Comparison of ENCODE assay signal across 8 cellular contexts in the genomic region with DNA sequence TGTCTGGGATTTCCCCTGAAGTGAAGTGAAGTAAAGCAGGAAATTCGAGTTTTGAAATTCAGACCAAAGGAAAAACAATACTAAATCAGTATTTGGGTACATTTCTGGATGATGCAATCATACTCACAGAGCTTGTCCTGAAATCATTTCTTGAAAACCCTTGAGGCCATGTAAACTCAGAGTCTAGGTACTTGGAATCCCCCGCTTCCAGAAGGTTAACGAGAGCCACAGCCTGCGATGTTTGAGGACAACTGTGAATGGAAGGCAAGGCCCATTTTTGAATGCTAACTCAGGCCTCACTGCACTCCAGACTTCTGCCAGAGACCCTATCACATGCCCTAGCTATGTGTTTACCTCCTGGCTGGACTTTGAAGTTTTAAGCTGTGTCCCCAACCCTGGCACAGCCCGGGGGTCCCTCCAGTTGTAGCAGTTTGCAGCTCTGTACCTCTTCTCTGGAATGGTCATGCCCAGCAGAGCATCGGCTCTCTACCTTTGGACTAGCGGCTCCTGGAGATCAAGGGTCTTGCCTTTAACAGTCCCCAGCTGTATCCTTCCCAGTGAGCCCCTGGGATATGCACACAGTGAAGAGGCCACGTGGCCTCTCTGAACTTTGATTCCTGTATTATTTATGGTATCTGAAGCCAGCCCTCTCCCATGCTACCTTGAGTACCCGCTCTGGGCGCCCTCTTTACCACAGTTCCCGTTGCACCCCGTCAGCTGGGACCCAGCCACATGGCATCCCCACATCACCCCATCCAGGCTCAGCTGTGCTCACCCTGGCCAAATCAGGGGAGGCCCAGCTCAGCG. TPM values are rescaled to one million over a fixed set of nuclear protein-coding genes. Genes with fewer than 3 reads are reported as not detected.
A peak's percentile ranks its signal among the peaks of the same experiment; 100 is the strongest.
DNase-seq lines count a peak whose midpoint lies in the region; ATAC-seq and TF ChIP-seq lines count a peak whose summit lies in the region.

No MANE protein-coding gene starts in this region.

- H3K27me3 Mint-ChIP-seq in activated T-cell treated with anti-CD3 and anti-CD28 coated beads, Interleukin-2, amount 50 U/mL, for 24 hours, result no peaks in the 10 kb centered on the region

- TF ChIP-seq POLR2A in suprapubic skin (IDR thresholded peaks at IDR 0.05), result peak in 1 of 2 donors; percentile 16

- H3K36me3 ChIP-seq in adipocyte (ENCODE audit: control insufficient read depth, insufficient read depth, low read length, severe bottlenecking) (no peaks in the 10 kb centered on the region), suprapubic skin (no peaks in the 10 kb centered on the region)

- H3K4me3 Mint-ChIP-seq in activated T-cell treated with anti-CD3 and anti-CD28 coated beads, Interleukin-2, amount 50 U/mL, for 24 hours, result no peak overlapping the region

- TF ChIP-seq CTCF in suprapubic skin (IDR thresholded peaks at IDR 0.05), result no peak

- H3K9me3 ChIP-seq in adipocyte (ENCODE audit: control insufficient read depth, low read length) (no peaks in the 10 kb centered on the region), suprapubic skin (no peaks in the 10 kb centered on the region)

- peak overlapping the region; percentile 55 for H3K4me3 ChIP-seq in adipocyte (ENCODE audit: low read length)
- peak overlapping the region; percentile 37 for H3K4me3 ChIP-seq in suprapubic skin

- peak overlapping the region; percentile 83 for H3K27ac Mint-ChIP-seq in activated T-cell treated with anti-CD3 and anti-CD28 coated beads, Interleukin-2, amount 50 U/mL, for 24 hours

- no peaks in the 10 kb centered on the region for H3K27me3 ChIP-seq in adipocyte (replicated peaks; ENCODE audit: control insufficient read depth, insufficient read depth, low read length)
- no peaks in the 10 kb centered on the region for H3K27me3 ChIP-seq in suprapubic skin

- peak; percentile 30 for DNase-seq in activated T-cell treated with anti-CD3 and anti-CD28 coated beads, Interleukin-2, amount 50 U/mL, for 24 hours
- DNase-seq in activated T-cell treated with anti-CD3 and anti-CD28 coated beads for 4 hours (no peak), adipocyte (ENCODE audit: low read depth) (peak; percentile 96), kidney tubule cell (ENCODE audit: low spot score) (peak; percentile 94), suprapubic skin (ENCODE audit: low spot score in 2 of 2) (peak in 1 of 2 donors; percentile 77), SHP77 (lab: John Stamatoyannopoulos, UW) (no peak), NCI-H1694 treated with DMSO at 0.1 percent for 48 hours (lab: John Stamatoyannopoulos, UW) (no peak)

- peaks cover 61% of the 10 kb centered on the region for H3K4me1 ChIP-seq in adipocyte (ENCODE audit: control insufficient read depth, insufficient read depth, low read length)
- peaks cover 85% of the 10 kb centered on the region for H3K4me1 ChIP-seq in suprapubic skin

- 46% methylated on average over 13 of the region's 13 CpGs for WGBS in suprapubic skin

- H3K9ac ChIP-seq in adipocyte (ENCODE audit: low read length), result peak overlapping the region; percentile 88

- ATAC-seq in HG03432 (IDR thresholded peaks at IDR 0.05; ENCODE audit: unreplicated experiment), result no peak

- TF ChIP-seq EP300 in suprapubic skin (IDR thresholded peaks at IDR 0.05), result no peak

- H3K27ac ChIP-seq in suprapubic skin, result peak overlapping the region; percentile 99

- H3K4me1 Mint-ChIP-seq in activated T-cell treated with anti-CD3 and anti-CD28 coated beads, Interleukin-2, amount 50 U/mL, for 24 hours (ENCODE audit: low read depth), result peaks cover 51% of the 10 kb centered on the region

- peaks cover under 1% of the 10 kb centered on the region for H3K36me3 Mint-ChIP-seq in activated T-cell treated with anti-CD3 and anti-CD28 coated beads, Interleukin-2, amount 50 U/mL, for 24 hours (ENCODE audit: low read depth)

- no peaks in the 10 kb centered on the region for H3K9me3 Mint-ChIP-seq in activated T-cell treated with anti-CD3 and anti-CD28 coated beads, Interleukin-2, amount 50 U/mL, for 24 hours

RNA-seq across cellular contexts. Expression of gene FTH1, which starts 5.6 kb away (rescaled TPM):
- total RNA-seq in suprapubic skin, result 1,000 to 10,000 TPM in 2 of 4 donors, 100 to 1,000 TPM in 2; 578 to 1,480 (median 967) TPM

RNA-seq across cellular contexts. Expression of gene BEST1, which starts 22.8 kb away (rescaled TPM):
- total RNA-seq in suprapubic skin, result 1 to 10 TPM; 1.5 to 4.1 (median 2.5) TPM

RNA-seq across cellular contexts. Expression of gene RAB3IL1, which starts 55.6 kb away (rescaled TPM):
- total RNA-seq in suprapubic skin, result 1 to 10 TPM; 2.6 to 8.9 (median 5.4) TPM

Comparison
In these comparisons a context has a peak if more than half of its experiments do, and no peak if none do; other contexts are left out.
1. DNase-seq: peak in activated T-cell treated with anti-CD3 and anti-CD28 coated beads, Interleukin-2, amount 50 U/mL, for 24 hours (single experiment), adipocyte (single experiment) and kidney tubule cell (single experiment); none in activated T-cell treated with anti-CD3 and anti-CD28 coated beads for 4 hours (single experiment), SHP77 (0 of 2) and NCI-H1694 treated with DMSO at 0.1 percent for 48 hours (single experiment).